In genomic region chr4:150237110-150237852, GRCh38 we compare ENCODE assay signal across 12 cellular contexts.
DNase-seq lines count a peak whose midpoint lies in the region; FAIRE-seq and TF ChIP-seq lines count a peak whose summit lies in the region.
"Had no signal": no experiment of that assay in that cellular context is flagged by ENCODE, and none has a peak within 500 bp of the region (broad histone marks: within the 10 kb centered on the region; RNA-seq: fewer than 3 reads in every experiment).

No MANE protein-coding gene starts in this region.

- TF ChIP-seq CTCF in HFFc6 (IDR thresholded peaks at IDR 0.05) (no peak), astrocyte (IDR thresholded peaks at IDR 0.05; ENCODE audit: insufficient read depth, low read depth, low read length) (no peak), tibial artery (IDR thresholded peaks at IDR 0.05) (no peak)

- H3K9ac ChIP-seq in astrocyte (ENCODE audit: low read length), result peak overlapping the region; percentile 78

- H3K4me1 ChIP-seq in astrocyte (ENCODE audit: insufficient read depth, low read length), result peaks cover 48% of the 10 kb centered on the region
- H3K4me1 ChIP-seq in tibial artery, result peaks cover 0 to 32% (median 12%) of the 10 kb centered on the region in 4 donors

- no peaks in the 10 kb centered on the region for H4K20me1 ChIP-seq in astrocyte (ENCODE audit: insufficient read depth, low read length)

- H3K9me3 ChIP-seq in astrocyte (ENCODE audit: insufficient read depth, low read depth, low read length) (no peaks in the 10 kb centered on the region), tibial artery (no peaks in the 10 kb centered on the region)
- H3K9me3 ChIP-seq: heart right ventricle, SJCRH30 had no signal

- H3K4me3 ChIP-seq in astrocyte (ENCODE audit: insufficient read depth, low read depth, low read length) (peak overlapping the region; percentile 34), tibial artery (no peak overlapping the region)
- H3K4me3 ChIP-seq: heart right ventricle, SJCRH30 had no signal

- peak; percentile 88 for FAIRE-seq in astrocyte (lab: Jason Lieb, UNC)

- H3K4me3 Mint-ChIP-seq in HFFc6 (peak overlapping the region; percentile 42), astrocyte (ENCODE audit: unreplicated experiment) (peak overlapping the region; percentile 74)
- H3K4me3 Mint-ChIP-seq in activated T-helper 1 cell treated with anti-CD3 and anti-CD28 coated beads, Interleukin-12 subunit alpha, Interleukin-12 subunit beta, Interleukin-2, Interleukin-4 antibody, amounts not matched to agents 30 ng/mL and 10 ng/mL and 1 ng/mL, durations not matched to agents 14 hours and 24 hours and 36 hours, result no peak overlapping the region

- intact Hi-C loops in tibial artery (cut with DNase I; ENCODE audit: low total_unique reads), result loop anchor here (10.0 kb wide), 1 partner anchor 162 kb away; the partner anchor contains the start of gene DCLK2
- intact Hi-C loops in activated T-helper 1 cell treated with anti-CD3 and anti-CD28 coated beads, Interleukin-12 subunit alpha, Interleukin-12 subunit beta, Interleukin-2, Interleukin-4 antibody, amounts not matched to agents 30 ng/mL and 10 ng/mL and 1 ng/mL, durations not matched to agents 14 hours and 24 hours and 36 hours (cut with micrococcal nuclease), result no loop called here

- H3K36me3 Mint-ChIP-seq in HFFc6 (ENCODE audit: low read depth), result peaks cover 76% of the 10 kb centered on the region
- H3K36me3 Mint-ChIP-seq in astrocyte (ENCODE audit: low read depth, unreplicated experiment), result peaks cover 14% of the 10 kb centered on the region
- no peaks in the 10 kb centered on the region for H3K36me3 Mint-ChIP-seq in activated T-helper 1 cell treated with anti-CD3 and anti-CD28 coated beads, Interleukin-12 subunit alpha, Interleukin-12 subunit beta, Interleukin-2, Interleukin-4 antibody, amounts not matched to agents 30 ng/mL and 10 ng/mL and 1 ng/mL, durations not matched to agents 14 hours and 24 hours and 36 hours (ENCODE audit: low read depth)

- peak overlapping the region; percentile 94 for H3K27ac Mint-ChIP-seq in HFFc6
- peak overlapping the region; percentile 99 for H3K27ac Mint-ChIP-seq in astrocyte (ENCODE audit: unreplicated experiment)
- H3K27ac Mint-ChIP-seq in activated T-helper 1 cell treated with anti-CD3 and anti-CD28 coated beads, Interleukin-12 subunit alpha, Interleukin-12 subunit beta, Interleukin-2, Interleukin-4 antibody, amounts not matched to agents 30 ng/mL and 10 ng/mL and 1 ng/mL, durations not matched to agents 14 hours and 24 hours and 36 hours, result no peak overlapping the region

- peaks cover 4% of the 10 kb centered on the region for H3K36me3 ChIP-seq in astrocyte (ENCODE audit: insufficient read depth, low read length)
- H3K36me3 ChIP-seq in tibial artery, result no peaks in the 10 kb centered on the region
- H3K36me3 ChIP-seq: SJCRH30 had no signal

- H3K27me3 ChIP-seq in astrocyte (ENCODE audit: insufficient read depth, low read length), result no peaks in the 10 kb centered on the region
- no peaks in the 10 kb centered on the region for H3K27me3 ChIP-seq in tibial artery
- H3K27me3 ChIP-seq: heart right ventricle, SJCRH30 had no signal

- H3K27ac ChIP-seq in astrocyte (ENCODE audit: low read depth, low read length), result peak overlapping the region; percentile 96
- H3K27ac ChIP-seq in tibial artery, result peak overlapping the region; percentile 66 to 67
- H3K27ac ChIP-seq: heart right ventricle, SJCRH30 had no signal

- H3K4me1 Mint-ChIP-seq in HFFc6 (ENCODE audit: low read depth), result peaks cover 100% of the 10 kb centered on the region
- H3K4me1 Mint-ChIP-seq in astrocyte (ENCODE audit: low read depth, unreplicated experiment), result peaks cover 50% of the 10 kb centered on the region
- H3K4me1 Mint-ChIP-seq in activated T-helper 1 cell treated with anti-CD3 and anti-CD28 coated beads, Interleukin-12 subunit alpha, Interleukin-12 subunit beta, Interleukin-2, Interleukin-4 antibody, amounts not matched to agents 30 ng/mL and 10 ng/mL and 1 ng/mL, durations not matched to agents 14 hours and 24 hours and 36 hours (ENCODE audit: low read depth), result no peaks in the 10 kb centered on the region

- H3K27me3 Mint-ChIP-seq in HFFc6 (ENCODE audit: insufficient read depth), result peaks cover 33% of the 10 kb centered on the region
- no peaks in the 10 kb centered on the region for H3K27me3 Mint-ChIP-seq in astrocyte (ENCODE audit: low read depth, unreplicated experiment)
- H3K27me3 Mint-ChIP-seq in activated T-helper 1 cell treated with anti-CD3 and anti-CD28 coated beads, Interleukin-12 subunit alpha, Interleukin-12 subunit beta, Interleukin-2, Interleukin-4 antibody, amounts not matched to agents 30 ng/mL and 10 ng/mL and 1 ng/mL, durations not matched to agents 14 hours and 24 hours and 36 hours (ENCODE audit: insufficient read depth), result peaks cover 15% of the 10 kb centered on the region

- peaks cover 5% of the 10 kb centered on the region; the same call in 1 of the 2 replicates for H3K9me3 Mint-ChIP-seq in HFFc6
- peaks cover 3% of the 10 kb centered on the region for H3K9me3 Mint-ChIP-seq in astrocyte (ENCODE audit: unreplicated experiment)
- H3K9me3 Mint-ChIP-seq in activated T-helper 1 cell treated with anti-CD3 and anti-CD28 coated beads, Interleukin-12 subunit alpha, Interleukin-12 subunit beta, Interleukin-2, Interleukin-4 antibody, amounts not matched to agents 30 ng/mL and 10 ng/mL and 1 ng/mL, durations not matched to agents 14 hours and 24 hours and 36 hours, result no peaks in the 10 kb centered on the region

- DNase-seq in HFFc6 (peak; percentile 96), astrocyte (ENCODE audit: low read depth) (peak; percentile 98), hepatic stellate cell (ENCODE audit: low spot score) (peak; percentile 55), tibial artery (no peak), NCI-H748 treated with DMSO at 0.1 percent for 48 hours (lab: John Stamatoyannopoulos, UW) (no peak), NCI-H1694 treated with DMSO at 0.1 percent for 48 hours (lab: John Stamatoyannopoulos, UW) (no peak), HK-2 (ENCODE audit: unreplicated experiment) (no peak)
- DNase-seq in activated T-helper 1 cell treated with anti-CD3 and anti-CD28 coated beads, Interleukin-12 subunit alpha, Interleukin-12 subunit beta, Interleukin-2, Interleukin-4 antibody, amounts not matched to agents 30 ng/mL and 10 ng/mL and 1 ng/mL, durations not matched to agents 14 hours and 24 hours and 36 hours (ENCODE audit: low spot score), result no peak
- DNase-seq: activated CD4-positive, alpha-beta T cell treated with anti-CD3 and anti-CD28 coated beads, Interleukin-2, amount 50 U/mL, for 48 hours; heart right ventricle; NCI-H2081 treated with DMSO at 0.1 percent for 48 hours; SJCRH30 had no signal

- H3K4me2 ChIP-seq in astrocyte (ENCODE audit: low read length), result peak overlapping the region; percentile 75

- no peaks in the 10 kb centered on the region for H3K79me2 ChIP-seq in astrocyte (ENCODE audit: insufficient read depth, low read length)

- no peak overlapping the region for H2AFZ ChIP-seq in astrocyte (ENCODE audit: low read depth, low read length)

Comparison
In these comparisons a context has a peak if more than half of its experiments do, and no peak if none do; other contexts are left out.
1. DNase-seq: peak in HFFc6 (single experiment), astrocyte (single experiment) and hepatic stellate cell (single experiment); none in tibial artery (0 of 2), NCI-H748 treated with DMSO at 0.1 percent for 48 hours (single experiment), NCI-H1694 treated with DMSO at 0.1 percent for 48 hours (single experiment), activated T-helper 1 cell treated with anti-CD3 and anti-CD28 coated beads, Interleukin-12 subunit alpha, Interleukin-12 subunit beta, Interleukin-2, Interleukin-4 antibody, amounts not matched to agents 30 ng/mL and 10 ng/mL and 1 ng/mL, durations not matched to agents 14 hours and 24 hours and 36 hours (single experiment) and HK-2 (single experiment).